30 cellular contexts compared by ENCODE assay signal in genomic region chr7:42125321-42125720, GRCh38.
"Had no signal": no experiment of that assay in that cellular context is flagged by ENCODE, and none has a peak within 500 bp of the region (broad histone marks: within the 10 kb centered on the region; RNA-seq: fewer than 3 reads in every experiment).

No MANE protein-coding gene starts in this region.

- H3K27ac Mint-ChIP-seq: activated CD8-positive, alpha-beta T cell treated with anti-CD3 and anti-CD28 coated beads for 36 hours; activated T-helper 17 cell treated with anti-CD3 and anti-CD28 coated beads, Interleukin-2, amount 50 U/mL, for 72 hours; naive thymus-derived CD8-positive, alpha-beta T cell; stimulated activated naive B cell treated with anti-CD40 and anti-IgM and Interleukin-4, amounts not matched to agents 10 μg/mL and 1 μg/mL and 100 μg/mL, for 72 hours; T-helper 1 cell treated with Interleukin-12 subunit alpha and Interleukin-12 subunit beta and Interleukin-4 antibody, amounts not matched to agents 30 μg/mL and 1 μg/mL, for 36 hours had no signal

- H3K9me3 Mint-ChIP-seq: activated CD8-positive, alpha-beta T cell treated with anti-CD3 and anti-CD28 coated beads for 36 hours; T-helper 1 cell treated with Interleukin-12 subunit alpha and Interleukin-12 subunit beta and Interleukin-4 antibody, amounts not matched to agents 30 μg/mL and 1 μg/mL, for 36 hours had no signal

- H3K36me3 ChIP-seq: gastrocnemius medialis, pancreas, right atrium auricular region, transverse colon had no signal

- H3K4me3 Mint-ChIP-seq: activated CD8-positive, alpha-beta T cell treated with anti-CD3 and anti-CD28 coated beads for 36 hours; activated T-cell treated with anti-CD3 and anti-CD28 coated beads, Interleukin-2, amount 50 U/mL, for 4 hours; activated T-helper 17 cell treated with anti-CD3 and anti-CD28 coated beads, Interleukin-2, amount 50 U/mL, for 72 hours; central memory CD8-positive, alpha-beta T cell; naive thymus-derived CD8-positive, alpha-beta T cell; stimulated activated naive B cell treated with anti-CD40 and anti-IgM and Interleukin-4, amounts not matched to agents 10 μg/mL and 1 μg/mL and 100 μg/mL, for 72 hours; T-helper 1 cell treated with Interleukin-12 subunit alpha and Interleukin-12 subunit beta and Interleukin-4 antibody, amounts not matched to agents 30 μg/mL and 1 μg/mL, for 36 hours had no signal

- H3K4me1 ChIP-seq: gastrocnemius medialis, pancreas, psoas muscle, right atrium auricular region, suprapubic skin, transverse colon had no signal

- H3K4me2 ChIP-seq: SK-N-SH had no signal

- ATAC-seq: activated CD8-positive, alpha-beta T cell treated with anti-CD3 and anti-CD28 coated beads for 36 hours; activated T-cell treated with anti-CD3 and anti-CD28 coated beads, Interleukin-2, amount 50 U/mL, for 4 hours; activated T-helper 17 cell treated with anti-CD3 and anti-CD28 coated beads, Interleukin-2, amount 50 U/mL, for 72 hours; gastrocnemius medialis; left cardiac atrium; left ventricle myocardium superior; naive thymus-derived CD8-positive, alpha-beta T cell; pancreas; psoas muscle; stimulated activated naive B cell treated with anti-CD40 and anti-IgM and Interleukin-4, amounts not matched to agents 10 μg/mL and 1 μg/mL and 100 μg/mL, for 72 hours had no signal

- H3K4me3 ChIP-seq: gastrocnemius medialis, pancreas, psoas muscle, right atrium auricular region, suprapubic skin, transverse colon had no signal

- H3K27me3 ChIP-seq: gastrocnemius medialis, pancreas, right atrium auricular region, suprapubic skin, transverse colon had no signal

- H3K36me3 Mint-ChIP-seq: naive thymus-derived CD8-positive, alpha-beta T cell; stimulated activated naive B cell treated with anti-CD40 and anti-IgM and Interleukin-4, amounts not matched to agents 10 μg/mL and 1 μg/mL and 100 μg/mL, for 72 hours had no signal

- H3K9me3 ChIP-seq: gastrocnemius medialis, pancreas, psoas muscle, right atrium auricular region, suprapubic skin, transverse colon had no signal

- H3K27ac ChIP-seq: gastrocnemius medialis, pancreas, psoas muscle, right atrium auricular region, suprapubic skin, transverse colon had no signal

- DNase-seq: activated CD4-positive, alpha-beta T cell treated with anti-CD3 and anti-CD28 coated beads, Interleukin-2, amount 50 U/mL, for 1 hour; activated CD8-positive, alpha-beta T cell treated with anti-CD3 and anti-CD28 coated beads for 36 hours; activated gamma-delta T cell treated with Interleukin-2 at 50 U/mL for 16 hours; activated naive CD4-positive, alpha-beta T cell treated with anti-CD3 and anti-CD28 coated beads, Interleukin-2, amount 50 U/mL, for 16 hours; activated T-cell treated with anti-CD3 and anti-CD28 coated beads, Interleukin-2, amount 50 U/mL, for 4 hours; amniotic stem cell; dermis blood vessel endothelial cell; effector memory CD4-positive, alpha-beta T cell; erythroblast; gastrocnemius medialis; glutamatergic neuron; left cardiac atrium; left ventricle myocardium superior; midbrain; naive thymus-derived CD8-positive, alpha-beta T cell; nucleus accumbens; pancreas; psoas muscle; SK-N-SH; stimulated activated CD4-positive, alpha-beta T cell treated with anti-CD3 and anti-CD28 coated beads, Interleukin-15, amount 100 ng/mL, for 24 hours; stimulated activated CD4-positive, alpha-beta T cell treated with anti-CD3 and anti-CD28 coated beads, Interleukin-2, amount 100 ng/mL, for 24 hours; stimulated activated naive B cell treated with anti-CD40 and anti-IgM and Interleukin-4, amounts not matched to agents 10 μg/mL and 1 μg/mL and 100 μg/mL, for 72 hours; SW 1271; T-helper 9 cell; transverse colon had no signal

- H3K4me1 Mint-ChIP-seq: activated T-helper 17 cell treated with anti-CD3 and anti-CD28 coated beads, Interleukin-2, amount 50 U/mL, for 72 hours; central memory CD8-positive, alpha-beta T cell; stimulated activated naive B cell treated with anti-CD40 and anti-IgM and Interleukin-4, amounts not matched to agents 10 μg/mL and 1 μg/mL and 100 μg/mL, for 72 hours had no signal

- H3K9ac ChIP-seq: SK-N-SH had no signal

- H3K27me3 Mint-ChIP-seq: activated T-helper 17 cell treated with anti-CD3 and anti-CD28 coated beads, Interleukin-2, amount 50 U/mL, for 72 hours; central memory CD8-positive, alpha-beta T cell; stimulated activated naive B cell treated with anti-CD40 and anti-IgM and Interleukin-4, amounts not matched to agents 10 μg/mL and 1 μg/mL and 100 μg/mL, for 72 hours had no signal
